Comparison of ENCODE assay signal across 1 cellular context in genomic region chr1:109483658-109484518, GRCh38.
A peak's percentile ranks its signal among the peaks of the same experiment; 100 is the strongest.
TF ChIP-seq lines count a peak whose summit lies in the region.

A gene with protein sequence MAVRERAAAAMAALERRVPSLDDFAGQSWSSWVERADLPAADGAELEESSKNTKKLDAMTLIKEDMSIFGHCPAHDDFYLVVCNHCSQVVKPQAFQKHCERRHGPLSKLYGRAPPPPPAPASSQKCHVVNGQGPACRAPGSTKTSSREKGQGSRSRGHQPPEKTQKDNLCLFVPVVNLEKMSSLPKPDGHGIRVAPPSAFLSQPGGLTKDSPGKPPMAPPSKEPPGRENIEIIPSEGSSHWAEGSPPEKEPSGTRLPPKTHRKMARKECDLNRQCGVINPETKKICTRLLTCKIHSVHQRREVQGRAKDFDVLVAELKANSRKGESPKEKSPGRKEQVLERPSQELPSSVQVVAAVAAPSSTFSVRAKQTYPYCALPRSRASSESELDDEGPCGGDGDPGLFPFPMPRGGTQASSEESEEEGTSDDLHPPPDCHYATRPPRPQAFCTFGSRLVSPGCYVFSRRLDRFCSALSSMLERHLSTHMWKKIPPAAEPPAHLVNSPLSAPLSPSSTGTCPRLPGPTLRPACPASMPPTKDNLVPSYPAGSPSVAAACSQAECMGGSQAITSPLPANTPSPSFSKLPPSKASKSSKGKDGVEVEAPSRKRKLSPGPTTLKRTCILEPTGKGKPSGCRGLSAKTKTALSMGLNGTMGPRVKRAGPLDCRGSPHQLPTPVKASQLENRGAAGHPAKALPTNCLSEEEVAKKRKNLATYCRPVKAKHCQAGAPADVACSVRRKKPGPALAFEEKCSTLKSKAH (plus strand): TSS chr1:109483905. CDS start chr1:109483954, 49 bp downstream.

TF ChIP-seq in K562, 482 proteins besides CTCF, POLR2A, EP300 and RAD21 (continued from another document and continues in another):
- TF ChIP-seq PYGO2 (tag; IDR thresholded peaks at IDR 0.05), result no peak
- TF ChIP-seq, protein P1, sequence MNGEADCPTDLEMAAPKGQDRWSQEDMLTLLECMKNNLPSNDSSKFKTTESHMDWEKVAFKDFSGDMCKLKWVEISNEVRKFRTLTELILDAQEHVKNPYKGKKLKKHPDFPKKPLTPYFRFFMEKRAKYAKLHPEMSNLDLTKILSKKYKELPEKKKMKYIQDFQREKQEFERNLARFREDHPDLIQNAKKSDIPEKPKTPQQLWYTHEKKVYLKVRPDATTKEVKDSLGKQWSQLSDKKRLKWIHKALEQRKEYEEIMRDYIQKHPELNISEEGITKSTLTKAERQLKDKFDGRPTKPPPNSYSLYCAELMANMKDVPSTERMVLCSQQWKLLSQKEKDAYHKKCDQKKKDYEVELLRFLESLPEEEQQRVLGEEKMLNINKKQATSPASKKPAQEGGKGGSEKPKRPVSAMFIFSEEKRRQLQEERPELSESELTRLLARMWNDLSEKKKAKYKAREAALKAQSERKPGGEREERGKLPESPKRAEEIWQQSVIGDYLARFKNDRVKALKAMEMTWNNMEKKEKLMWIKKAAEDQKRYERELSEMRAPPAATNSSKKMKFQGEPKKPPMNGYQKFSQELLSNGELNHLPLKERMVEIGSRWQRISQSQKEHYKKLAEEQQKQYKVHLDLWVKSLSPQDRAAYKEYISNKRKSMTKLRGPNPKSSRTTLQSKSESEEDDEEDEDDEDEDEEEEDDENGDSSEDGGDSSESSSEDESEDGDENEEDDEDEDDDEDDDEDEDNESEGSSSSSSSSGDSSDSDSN (IDR thresholded peaks at IDR 0.05; ENCODE audit: borderline replicate concordance in 1 of 2, low read depth in 2 of 2, low read length in 2 of 2), result no peak
- TF ChIP-seq, protein P2, sequence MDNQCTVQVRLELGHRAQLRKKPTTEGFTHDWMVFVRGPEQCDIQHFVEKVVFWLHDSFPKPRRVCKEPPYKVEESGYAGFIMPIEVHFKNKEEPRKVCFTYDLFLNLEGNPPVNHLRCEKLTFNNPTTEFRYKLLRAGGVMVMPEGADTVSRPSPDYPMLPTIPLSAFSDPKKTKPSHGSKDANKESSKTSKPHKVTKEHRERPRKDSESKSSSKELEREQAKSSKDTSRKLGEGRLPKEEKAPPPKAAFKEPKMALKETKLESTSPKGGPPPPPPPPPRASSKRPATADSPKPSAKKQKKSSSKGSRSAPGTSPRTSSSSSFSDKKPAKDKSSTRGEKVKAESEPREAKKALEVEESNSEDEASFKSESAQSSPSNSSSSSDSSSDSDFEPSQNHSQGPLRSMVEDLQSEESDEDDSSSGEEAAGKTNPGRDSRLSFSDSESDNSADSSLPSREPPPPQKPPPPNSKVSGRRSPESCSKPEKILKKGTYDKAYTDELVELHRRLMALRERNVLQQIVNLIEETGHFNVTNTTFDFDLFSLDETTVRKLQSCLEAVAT (IDR thresholded peaks at IDR 0.05), result peak; percentile 87 to 99
- TF ChIP-seq FOXA3 (CRISPR knock-in tag; conservative IDR thresholded peaks at IDR 0.05 in 1 of 2, IDR thresholded peaks at IDR 0.05 in 1 of 2), result peak in 1 of 2 experiments; percentile 80; a peak in 1 of 4 replicates
- TF ChIP-seq KLF1 (tag; IDR thresholded peaks at IDR 0.05), result no peak
- peak; percentile 46; the same call in 1 of the 2 replicates for TF ChIP-seq ESRRA (IDR thresholded peaks at IDR 0.05; ENCODE audit: borderline replicate concordance, low read depth)
- no peak for TF ChIP-seq SIRT6 (IDR thresholded peaks at IDR 0.05; ENCODE audit: low read depth, low read length)
- TF ChIP-seq, protein P3, sequence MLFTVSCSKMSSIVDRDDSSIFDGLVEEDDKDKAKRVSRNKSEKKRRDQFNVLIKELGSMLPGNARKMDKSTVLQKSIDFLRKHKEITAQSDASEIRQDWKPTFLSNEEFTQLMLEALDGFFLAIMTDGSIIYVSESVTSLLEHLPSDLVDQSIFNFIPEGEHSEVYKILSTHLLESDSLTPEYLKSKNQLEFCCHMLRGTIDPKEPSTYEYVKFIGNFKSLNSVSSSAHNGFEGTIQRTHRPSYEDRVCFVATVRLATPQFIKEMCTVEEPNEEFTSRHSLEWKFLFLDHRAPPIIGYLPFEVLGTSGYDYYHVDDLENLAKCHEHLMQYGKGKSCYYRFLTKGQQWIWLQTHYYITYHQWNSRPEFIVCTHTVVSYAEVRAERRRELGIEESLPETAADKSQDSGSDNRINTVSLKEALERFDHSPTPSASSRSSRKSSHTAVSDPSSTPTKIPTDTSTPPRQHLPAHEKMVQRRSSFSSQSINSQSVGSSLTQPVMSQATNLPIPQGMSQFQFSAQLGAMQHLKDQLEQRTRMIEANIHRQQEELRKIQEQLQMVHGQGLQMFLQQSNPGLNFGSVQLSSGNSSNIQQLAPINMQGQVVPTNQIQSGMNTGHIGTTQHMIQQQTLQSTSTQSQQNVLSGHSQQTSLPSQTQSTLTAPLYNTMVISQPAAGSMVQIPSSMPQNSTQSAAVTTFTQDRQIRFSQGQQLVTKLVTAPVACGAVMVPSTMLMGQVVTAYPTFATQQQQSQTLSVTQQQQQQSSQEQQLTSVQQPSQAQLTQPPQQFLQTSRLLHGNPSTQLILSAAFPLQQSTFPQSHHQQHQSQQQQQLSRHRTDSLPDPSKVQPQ (CRISPR knock-in tag; IDR thresholded peaks at IDR 0.05; ENCODE audit: borderline replicate concordance), result no peak
- no peak for TF ChIP-seq XRCC4 (IDR thresholded peaks at IDR 0.05; ENCODE audit: extremely low read depth, insufficient read depth, insufficient read length)
- TF ChIP-seq ZNF23 (CRISPR knock-in tag; IDR thresholded peaks at IDR 0.05), result no peak
- no peak; the same call in 1 of the 2 replicates for TF ChIP-seq KHSRP (IDR thresholded peaks at IDR 0.05)
- TF ChIP-seq, protein P4, sequence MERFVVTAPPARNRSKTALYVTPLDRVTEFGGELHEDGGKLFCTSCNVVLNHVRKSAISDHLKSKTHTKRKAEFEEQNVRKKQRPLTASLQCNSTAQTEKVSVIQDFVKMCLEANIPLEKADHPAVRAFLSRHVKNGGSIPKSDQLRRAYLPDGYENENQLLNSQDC (CRISPR knock-in tag; IDR thresholded peaks at IDR 0.05), result peak; percentile 40; the same call in 1 of the 2 replicates
- no peak for TF ChIP-seq ZNF274 (IDR thresholded peaks at IDR 0.05; ENCODE audit: borderline replicate concordance, low read depth, low read length)
- TF ChIP-seq PURB (CRISPR knock-in tag; IDR thresholded peaks at IDR 0.05; ENCODE audit: low read depth), result no peak
- no peak for TF ChIP-seq PBX2 (CRISPR knock-in tag; IDR thresholded peaks at IDR 0.05; ENCODE audit: low read depth)
- no peak for TF ChIP-seq PBX2 (tag; conservative IDR thresholded peaks at IDR 0.05; ENCODE audit: low read depth)
- TF ChIP-seq E2F5 (CRISPR knock-in tag; IDR thresholded peaks at IDR 0.05), result 0 out of 2 replicates have a peak, but pooled peaks have one; percentile 39
- TF ChIP-seq MBD2 (IDR thresholded peaks at IDR 0.05; ENCODE audit: borderline replicate concordance, low read depth), result peak; percentile 54; the same call in 1 of the 2 replicates
- TF ChIP-seq POLR2H (tag; IDR thresholded peaks at IDR 0.05; ENCODE audit: low read depth), result no peak
- TF ChIP-seq, protein P5, sequence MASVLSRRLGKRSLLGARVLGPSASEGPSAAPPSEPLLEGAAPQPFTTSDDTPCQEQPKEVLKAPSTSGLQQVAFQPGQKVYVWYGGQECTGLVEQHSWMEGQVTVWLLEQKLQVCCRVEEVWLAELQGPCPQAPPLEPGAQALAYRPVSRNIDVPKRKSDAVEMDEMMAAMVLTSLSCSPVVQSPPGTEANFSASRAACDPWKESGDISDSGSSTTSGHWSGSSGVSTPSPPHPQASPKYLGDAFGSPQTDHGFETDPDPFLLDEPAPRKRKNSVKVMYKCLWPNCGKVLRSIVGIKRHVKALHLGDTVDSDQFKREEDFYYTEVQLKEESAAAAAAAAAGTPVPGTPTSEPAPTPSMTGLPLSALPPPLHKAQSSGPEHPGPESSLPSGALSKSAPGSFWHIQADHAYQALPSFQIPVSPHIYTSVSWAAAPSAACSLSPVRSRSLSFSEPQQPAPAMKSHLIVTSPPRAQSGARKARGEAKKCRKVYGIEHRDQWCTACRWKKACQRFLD (CRISPR knock-in tag; IDR thresholded peaks at IDR 0.05), result peak; percentile 96
- no peak for TF ChIP-seq MCM3 (IDR thresholded peaks at IDR 0.05)
- TF ChIP-seq ZNF217 (CRISPR knock-in tag; IDR thresholded peaks at IDR 0.05), result no peak
- TF ChIP-seq GTF2A2 (tag; IDR thresholded peaks at IDR 0.05), result peak; percentile 81
- no peak; the same call in 1 of the 2 replicates for TF ChIP-seq TFE3 (CRISPR knock-in tag; IDR thresholded peaks at IDR 0.05)
- no peak for TF ChIP-seq CBX8 (IDR thresholded peaks at IDR 0.05; ENCODE audit: borderline replicate concordance, extremely low read depth, low read depth, low read length, poor library complexity, severe bottlenecking)
- TF ChIP-seq ZNF79 (CRISPR knock-in tag; IDR thresholded peaks at IDR 0.05; ENCODE audit: low read depth), result no peak
- no peak for TF ChIP-seq NCOA2 (IDR thresholded peaks at IDR 0.05; ENCODE audit: partially characterized antibody in 2 of 2)
- no peak for TF ChIP-seq POLR3A (IDR thresholded peaks at IDR 0.05; ENCODE audit: borderline replicate concordance, extremely low read depth, insufficient read depth, insufficient read length)
- no peak for TF ChIP-seq RBM34 (IDR thresholded peaks at IDR 0.05; ENCODE audit: borderline replicate concordance, insufficient read depth, low read length)
- peak; percentile 33; the same call in 1 of the 2 replicates for TF ChIP-seq TEAD4 (IDR thresholded peaks at IDR 0.05; ENCODE audit: low read length)
- TF ChIP-seq TEAD4 (CRISPR knock-in tag; IDR thresholded peaks at IDR 0.05; ENCODE audit: borderline replicate concordance), result 0 out of 2 replicates have a peak, but pooled peaks have one; percentile 35
- TF ChIP-seq HOXB6 (CRISPR knock-in tag; IDR thresholded peaks at IDR 0.05; ENCODE audit: borderline replicate concordance), result no peak
- no peak for TF ChIP-seq HDAC6 (IDR thresholded peaks at IDR 0.05; ENCODE audit: low read depth, low read length)
- TF ChIP-seq ATF4 (CRISPR knock-in tag; IDR thresholded peaks at IDR 0.05), result 0 out of 2 replicates have a peak, but pooled peaks have one; percentile 14
- no peak for TF ChIP-seq ZHX1 (conservative IDR thresholded peaks at IDR 0.05; ENCODE audit: low read length)
- TF ChIP-seq GABPB2 (CRISPR knock-in tag; conservative IDR thresholded peaks at IDR 0.05), result no peak
- TF ChIP-seq ZNF354B (CRISPR knock-in tag; IDR thresholded peaks at IDR 0.05), result no peak
- no peak for TF ChIP-seq CHD1 (IDR thresholded peaks at IDR 0.05; ENCODE audit: low read length)
- peak; percentile 31 for TF ChIP-seq PRPF4 (IDR thresholded peaks at IDR 0.05; ENCODE audit: insufficient read depth, low read depth, low read length, poor library complexity, severe bottlenecking)
- TF ChIP-seq SPI1 (IDR thresholded peaks at IDR 0.05; ENCODE audit: borderline replicate concordance, low read depth, low read length), result no peak
